Comparison of ENCODE assay signal across 12 cellular contexts in the genomic region with DNA sequence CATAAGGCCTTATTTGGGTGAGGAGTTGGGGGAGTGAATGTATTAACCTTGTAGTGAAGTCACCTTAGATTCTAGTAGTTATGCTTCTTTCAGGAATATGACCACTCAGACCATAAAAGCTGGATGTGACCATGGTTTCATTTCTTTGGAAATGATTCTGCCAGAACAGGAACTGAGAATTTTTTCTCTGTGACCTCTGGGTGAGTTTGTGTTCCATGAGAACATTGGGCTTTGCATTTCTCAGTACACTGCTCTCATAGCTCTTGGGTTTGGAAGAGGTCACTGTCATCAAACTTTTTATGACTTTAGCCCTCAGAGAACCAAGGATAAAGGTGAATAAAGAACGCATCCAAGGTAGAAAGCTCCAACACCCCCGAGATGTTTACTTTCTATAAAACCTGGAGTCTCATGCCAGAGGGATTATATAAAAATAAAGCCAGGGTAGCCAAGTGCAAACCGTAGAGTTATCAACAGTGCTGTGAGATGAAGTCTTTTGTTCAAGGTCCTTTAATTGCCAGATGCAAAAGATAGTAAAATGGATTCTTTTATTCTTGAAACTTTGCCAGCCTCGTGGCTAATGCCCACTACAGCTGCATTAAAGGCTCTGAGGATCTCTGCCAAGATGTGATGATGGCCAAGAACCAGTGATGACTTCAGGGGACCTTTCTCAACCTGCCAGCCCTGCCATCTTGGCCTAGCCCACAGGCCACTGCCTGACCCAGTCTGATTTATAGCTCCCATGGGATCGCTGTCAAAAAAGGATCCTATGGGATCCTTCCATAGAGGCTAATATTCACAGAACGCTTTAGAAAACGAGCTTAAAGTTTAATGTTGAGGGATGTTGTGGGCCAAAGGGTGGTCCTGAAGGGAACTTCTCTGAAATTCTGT. TPM values are rescaled to one million over a fixed set of nuclear protein-coding genes. Genes with fewer than 3 reads are reported as not detected.
A peak's percentile ranks its signal among the peaks of the same experiment; 100 is the strongest.
DNase-seq lines count a peak whose midpoint lies in the region; ATAC-seq and TF ChIP-seq lines count a peak whose summit lies in the region.
"Had no signal": no experiment of that assay in that cellular context is flagged by ENCODE, and none has a peak within 500 bp of the region (broad histone marks: within the 10 kb centered on the region; RNA-seq: fewer than 3 reads in every experiment).

No MANE protein-coding gene starts in this region.

- no peak overlapping the region for H3K9ac ChIP-seq in Loucy (ENCODE audit: low read depth, low read length, poor library complexity, severe bottlenecking)

- H3K9me2 ChIP-seq in Loucy (replicated peaks; ENCODE audit: low read depth, low read length), result no peaks in the 10 kb centered on the region

- peak in 3 of 4 donors; percentile 40 to 66 (median 56) for ATAC-seq in right lobe of liver
- no peak for ATAC-seq in HG03280 (IDR thresholded peaks at IDR 0.05; ENCODE audit: unreplicated experiment)
- ATAC-seq in activated CD4-positive, CD25-positive, alpha-beta regulatory T cell treated with anti-CD3 and anti-CD28 coated beads, Interleukin-2, amount 50 U/mL, for 24 hours, result no peak

- TF ChIP-seq CTCF in 22Rv1 (IDR thresholded peaks at IDR 0.05) (no peak), Loucy (conservative IDR thresholded peaks at IDR 0.05; ENCODE audit: low read length) (no peak), astrocyte of the spinal cord (IDR thresholded peaks at IDR 0.05; ENCODE audit: low read depth, low read length) (no peak), right lobe of liver (IDR thresholded peaks at IDR 0.05) (no peak)

- H3F3A ChIP-seq in Loucy (ENCODE audit: low read depth), result no peaks in the 10 kb centered on the region

- H3K4me3 ChIP-seq in Loucy (ENCODE audit: low read length, poor library complexity, severe bottlenecking) (no peak overlapping the region), astrocyte of the spinal cord (ENCODE audit: low read depth, low read length) (no peak overlapping the region), right lobe of liver (no peak overlapping the region)
- H3K4me3 ChIP-seq: HAP-1, pancreas had no signal

- no peaks in the 10 kb centered on the region for H3K4me1 ChIP-seq in Loucy (ENCODE audit: insufficient read depth, low read length, poor library complexity, severe bottlenecking)
- H3K4me1 ChIP-seq in right lobe of liver, result peaks cover 0 to 3% (median under 1%) of the 10 kb centered on the region in 4 donors
- H3K4me1 ChIP-seq: HAP-1 had no signal

- H3K36me3 ChIP-seq in Loucy (ENCODE audit: insufficient read depth, low read length), result no peaks in the 10 kb centered on the region
- H3K36me3 ChIP-seq in right lobe of liver, result no peaks in the 10 kb centered on the region
- H3K36me3 ChIP-seq: HAP-1, pancreas had no signal

- in situ Hi-C loops in astrocyte of the spinal cord (cut with HindIII; ENCODE audit: low sequenced_read_pairs), result no loop called here

- no peak for TF ChIP-seq POLR2A in right lobe of liver (IDR thresholded peaks at IDR 0.05)

- peak overlapping the region; percentile 81 for H3K27ac ChIP-seq in 22Rv1
- H3K27ac ChIP-seq in right lobe of liver, result no peak overlapping the region
- H3K27ac ChIP-seq: pancreas had no signal

- H3K27me3 ChIP-seq in Loucy (ENCODE audit: insufficient read depth, low read length, poor library complexity, severe bottlenecking), result no peaks in the 10 kb centered on the region
- H3K27me3 ChIP-seq in right lobe of liver, result no peaks in the 10 kb centered on the region
- H3K27me3 ChIP-seq: pancreas had no signal

- no peaks in the 10 kb centered on the region for H3K9me3 ChIP-seq in Loucy (ENCODE audit: insufficient read depth, low read depth, low read length)
- H3K9me3 ChIP-seq in right lobe of liver, result no peaks in the 10 kb centered on the region
- H3K9me3 ChIP-seq: HAP-1, pancreas had no signal

- no peak overlapping the region for H3K4me2 ChIP-seq in Loucy (ENCODE audit: low read depth, low read length, poor library complexity, severe bottlenecking)

- 0 out of 2 replicates have a peak overlapping the region, but pooled peaks have one; percentile 24 for H2AFZ ChIP-seq in Loucy (ENCODE audit: low read length)

- no peaks in the 10 kb centered on the region for H3K79me2 ChIP-seq in Loucy (ENCODE audit: insufficient read depth, low read length)

- no peaks in the 10 kb centered on the region for H4K20me1 ChIP-seq in Loucy (ENCODE audit: insufficient read depth, low read length, poor library complexity, severe bottlenecking)

- intact Hi-C loops in right lobe of liver (cut with DNase I), result no loop called here

- WGBS in right lobe of liver (ENCODE audit: insufficient coverage, low coverage, low lambda C conversion rate, missing lambda C conversion rate), result 54% methylated on average over 7 of the region's 7 CpGs

- DNase-seq in astrocyte of the spinal cord (ENCODE audit: low read depth, low spot score) (peak; percentile 16), right lobe of liver (no peak), HCEC 1CT (no peak), NCI-H510A treated with DMSO at 0.1 percent for 48 hours (lab: John Stamatoyannopoulos, UW) (no peak)
- DNase-seq: activated gamma-delta T cell, NCI-H2029 had no signal

RNA-seq across cellular contexts. Expression of a gene that starts 27.7 kb away (rescaled TPM):
- 100 to 1,000 TPM in 3 of 6 experiments, 10 to 100 TPM in 3; 57.8 to 118 (median 102) TPM for total RNA-seq in right lobe of liver

RNA-seq across cellular contexts. Expression of a gene that starts 50.0 kb away (rescaled TPM):
- 100 to 1,000 TPM in 4 of 6 experiments, 10 to 100 TPM in 2; 89.6 to 238 (median 183) TPM for total RNA-seq in right lobe of liver

Comparison
In these comparisons a context has a peak if more than half of its experiments do, and no peak if none do; other contexts are left out.
1. ATAC-seq: peak in right lobe of liver (3 of 4); none in HG03280 (single experiment) and activated CD4-positive, CD25-positive, alpha-beta regulatory T cell treated with anti-CD3 and anti-CD28 coated beads, Interleukin-2, amount 50 U/mL, for 24 hours (0 of 2).